20 cellular contexts compared by ENCODE assay signal in the genomic region with DNA sequence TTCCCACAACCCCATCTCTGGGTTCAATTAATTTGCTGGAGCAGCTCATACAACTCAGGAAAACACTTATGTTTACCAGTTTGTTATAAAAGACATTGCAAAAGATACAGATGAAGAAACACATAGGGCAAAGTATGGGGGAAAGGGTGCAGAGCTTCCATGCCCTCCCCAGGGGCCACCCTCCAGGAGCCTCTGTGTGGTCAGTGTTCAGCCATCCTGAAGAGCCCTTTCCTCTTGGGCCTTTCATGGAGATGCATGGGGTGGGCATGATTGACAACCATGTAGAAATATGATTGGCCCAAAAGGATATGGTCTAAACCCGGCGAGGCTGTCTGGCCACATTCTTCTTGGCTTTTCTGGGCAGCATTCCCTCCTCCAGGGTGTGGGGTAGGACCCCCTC.
"Had no signal": no experiment of that assay in that cellular context is flagged by ENCODE, and none has a peak within 500 bp of the region (broad histone marks: within the 10 kb centered on the region; RNA-seq: fewer than 3 reads in every experiment).

No MANE protein-coding gene starts in this region.

- H3K4me2 ChIP-seq: SK-N-SH had no signal

- H3K9me3 ChIP-seq: MG63, SK-N-SH had no signal

- H3K36me3 ChIP-seq: MG63 had no signal

- ATAC-seq: Panc1, PC-3 had no signal

- H3K27ac ChIP-seq: RWPE1 had no signal

- DNase-seq: Karpas-422, KBM-7, MG63, NCI-H1092 treated with DMSO at 0.1 percent for 48 hours, NCI-H1436, NCI-H187, NCI-H2029, NCI-H2081 treated with DMSO at 0.1 percent for 48 hours, NCI-H2171, NCI-H226, NCI-H446, NCI-H510A, NCI-H524 treated with DMSO at 0.1 percent for 48 hours, NCI-H69, NCI-H774, PC-3, SHP77, SK-N-SH had no signal

- H3K4me3 ChIP-seq: MG63 had no signal

- H3K9me2 ChIP-seq: SK-N-SH had no signal
